Comparison of ENCODE assay signal across 8 cellular contexts in genomic region chr10:68096913-68097509, GRCh38. TPM values are rescaled to one million over a fixed set of nuclear protein-coding genes. Genes with fewer than 3 reads are reported as not detected.
DNase-seq lines count a peak whose midpoint lies in the region; ATAC-seq, FAIRE-seq and TF ChIP-seq lines count a peak whose summit lies in the region.

No MANE protein-coding gene starts in this region.

- no peak overlapping the region for H3K56ac ChIP-seq in H1 (replicated peaks; ENCODE audit: insufficient read length, low read depth, low read length)

- H2BK5ac ChIP-seq in H1 (ENCODE audit: low read depth, low read length): no peak overlapping the region
- no peak overlapping the region for H2BK5ac ChIP-seq in neuronal stem cell (ENCODE audit: low read length)

- H3K14ac ChIP-seq in H1 (ENCODE audit: insufficient read length) (no peak overlapping the region), neuronal stem cell (ENCODE audit: low read length) (no peak overlapping the region)

- H3K79me2 ChIP-seq in H1 (ENCODE audit: control insufficient read depth in 1 of 2, insufficient read depth in 2 of 2, low read length in 2 of 2): no peaks in the 10 kb centered on the region

- CTCF ChIA-PET in H1 (lab: Charles Lee; ENCODE audit: partially characterized antibody): interaction anchor here (1.2 to 3.5 kb wide), 4 partner anchors 26 to 116 kb away, joined by 5 to 12 read pairs (median 6); no protein-coding TSS in a partner anchor
- CTCF ChIA-PET in activated naive CD4-positive, alpha-beta T cell treated with anti-CD3 and anti-CD28 coated beads for 36 hours (lab: Charles Lee): no interaction called here

- H3K79me1 ChIP-seq in H1 (ENCODE audit: low read depth, low read length) (no peaks in the 10 kb centered on the region), neuronal stem cell (ENCODE audit: low read depth, low read length) (no peaks in the 10 kb centered on the region)

- no peak for TF ChIP-seq EP300 in H1 (IDR thresholded peaks at IDR 0.05; ENCODE audit: borderline replicate concordance in 1 of 2, low read depth in 2 of 2, low read length in 2 of 2)

- no peaks in the 10 kb centered on the region for H3K9me3 Mint-ChIP-seq in activated naive CD4-positive, alpha-beta T cell treated with anti-CD3 and anti-CD28 coated beads for 36 hours

- H3K9me3 ChIP-seq in H1 (ENCODE audit: insufficient read depth in 2 of 2, low read depth in 1 of 2, low read length in 1 of 2): no peaks in the 10 kb centered on the region
- H3K9me3 ChIP-seq in neuronal stem cell (replicated peaks in 1 of 2; ENCODE audit: control insufficient read depth in 2 of 2, insufficient read depth in 1 of 2, low read depth in 1 of 2, low read length in 2 of 2): no peaks in the 10 kb centered on the region

- H4K91ac ChIP-seq in H1 (replicated peaks; ENCODE audit: insufficient read length, low read length): no peak overlapping the region
- no peak overlapping the region for H4K91ac ChIP-seq in neuronal stem cell (ENCODE audit: low read depth, low read length, poor library complexity)

- no peak overlapping the region for H3K27ac Mint-ChIP-seq in activated naive CD4-positive, alpha-beta T cell treated with anti-CD3 and anti-CD28 coated beads for 36 hours

- no peak overlapping the region for H2AK5ac ChIP-seq in H1 (ENCODE audit: low read depth, low read length)
- H2AK5ac ChIP-seq in neuronal stem cell (ENCODE audit: low read depth, low read length): no peak overlapping the region

- no peaks in the 10 kb centered on the region for H3K27me3 ChIP-seq in H1 (replicated peaks in 1 of 4; ENCODE audit: control insufficient read depth in 3 of 4, extremely low read depth in 1 of 4, insufficient read depth in 3 of 4, low read length in 3 of 4)
- H3K27me3 ChIP-seq in neuronal stem cell (ENCODE audit: control insufficient read depth in 3 of 3, insufficient read depth in 3 of 3, low read depth in 1 of 3, low read length in 3 of 3): no peaks in the 10 kb centered on the region

- no peaks in the 10 kb centered on the region for H3K27me3 Mint-ChIP-seq in activated naive CD4-positive, alpha-beta T cell treated with anti-CD3 and anti-CD28 coated beads for 36 hours (ENCODE audit: low read depth)

- H4K5ac ChIP-seq in H1 (ENCODE audit: insufficient read length, low read depth, low read length): no peak overlapping the region

- H4K20me1 ChIP-seq in H1 (replicated peaks in 1 of 2; ENCODE audit: control insufficient read depth in 1 of 2, insufficient read depth in 2 of 2, low read length in 2 of 2): no peaks in the 10 kb centered on the region

- H3K27ac ChIP-seq in H1 (ENCODE audit: low read depth, low read length) (no peak overlapping the region), neuronal stem cell (replicated peaks; ENCODE audit: low read length) (no peak overlapping the region)

- H2BK120ac ChIP-seq in H1 (replicated peaks; ENCODE audit: low read depth, low read length): no peak overlapping the region
- no peak overlapping the region for H2BK120ac ChIP-seq in neuronal stem cell (ENCODE audit: low read depth, low read length)

- ATAC-seq in GM18868 (IDR thresholded peaks at IDR 0.05; ENCODE audit: unreplicated experiment): no peak
- ATAC-seq in GM21619 (IDR thresholded peaks at IDR 0.05; ENCODE audit: unreplicated experiment): no peak

- H3K23me2 ChIP-seq in H1 (ENCODE audit: low read depth, low read length): no peaks in the 10 kb centered on the region

- H3K36me3 ChIP-seq in H1 (ENCODE audit: control insufficient read depth in 2 of 4, insufficient read depth in 4 of 4, low read length in 3 of 4): no peaks in the 10 kb centered on the region
- no peaks in the 10 kb centered on the region for H3K36me3 ChIP-seq in neuronal stem cell (replicated peaks in 1 of 2; ENCODE audit: control insufficient read depth in 2 of 2, insufficient read depth in 2 of 2, low read length in 2 of 2)

- H3K4me2 ChIP-seq in H1 (ENCODE audit: insufficient read depth in 1 of 2, low read depth in 2 of 2, low read length in 2 of 2): peak overlapping the region in 1 of 2 experiments; percentile 30; a peak in 1 of 4 replicates
- no peak overlapping the region for H3K4me2 ChIP-seq in neuronal stem cell (ENCODE audit: insufficient read depth, low read length, poor library complexity, severe bottlenecking)

- H2AFZ ChIP-seq in H1 (ENCODE audit: low read length): no peak overlapping the region
- peak overlapping the region; percentile 24 for H2AFZ ChIP-seq in neuronal stem cell (ENCODE audit: low read length)

- H3K4me1 Mint-ChIP-seq in activated naive CD4-positive, alpha-beta T cell treated with anti-CD3 and anti-CD28 coated beads for 36 hours (ENCODE audit: low read depth): no peaks in the 10 kb centered on the region

- H3K4me3 Mint-ChIP-seq in activated naive CD4-positive, alpha-beta T cell treated with anti-CD3 and anti-CD28 coated beads for 36 hours: no peak overlapping the region

- peak; percentile 81 for FAIRE-seq in H1 (lab: Jason Lieb, UNC)

- intact Hi-C loops in activated naive CD4-positive, alpha-beta T cell treated with anti-CD3 and anti-CD28 coated beads for 36 hours (cut with micrococcal nuclease): no loop called here

- H2BK12ac ChIP-seq in H1 (ENCODE audit: low read depth, low read length): no peak overlapping the region
- H2BK12ac ChIP-seq in neuronal stem cell (ENCODE audit: low read length): no peak overlapping the region

- no peak overlapping the region for H3K4me3 ChIP-seq in H1 (ENCODE audit: extremely low read depth in 1 of 4, insufficient read depth in 2 of 4, low read depth in 3 of 4, low read length in 4 of 4)
- H3K4me3 ChIP-seq in neuronal stem cell (ENCODE audit: low read length in 2 of 2): no peak overlapping the region

- H3K9ac ChIP-seq in H1 (replicated peaks in 1 of 4; ENCODE audit: extremely low read depth in 1 of 4, low read depth in 3 of 4, low read length in 3 of 4) (no peak overlapping the region), neuronal stem cell (ENCODE audit: low read depth, low read length, poor library complexity) (no peak overlapping the region)

- no peak for TF ChIP-seq CTCF in H1 (IDR thresholded peaks at IDR 0.05; ENCODE audit: control extremely low read depth in 1 of 3, insufficient read depth in 1 of 3, low read depth in 1 of 3, low read length in 3 of 3)

- H4K8ac ChIP-seq in H1 (ENCODE audit: extremely low read depth, insufficient read depth, low read length): no peak overlapping the region
- H4K8ac ChIP-seq in neuronal stem cell (ENCODE audit: low read depth, low read length): no peak overlapping the region

- no peak overlapping the region for H2BK15ac ChIP-seq in H1 (ENCODE audit: low read length)
- H2BK15ac ChIP-seq in neuronal stem cell (ENCODE audit: low read length): no peak overlapping the region

- H3K18ac ChIP-seq in H1 (ENCODE audit: extremely low read depth, low read length) (no peak overlapping the region), neuronal stem cell (ENCODE audit: low read length) (no peak overlapping the region)

- H3K4ac ChIP-seq in H1 (replicated peaks; ENCODE audit: insufficient read length, low read depth, low read length) (no peak overlapping the region), neuronal stem cell (ENCODE audit: low read length) (no peak overlapping the region)

- H3K23ac ChIP-seq in H1 (ENCODE audit: insufficient read length) (no peak overlapping the region), neuronal stem cell (ENCODE audit: low read depth, low read length, poor library complexity) (no peak overlapping the region)

- POLR2A ChIA-PET in H1 (lab: Charles Lee; ENCODE audit: partially characterized antibody): interaction anchor here (1.5 kb wide), 1 partner anchor 235 kb away, joined by 4 read pairs; the partner anchor contains the start of genes HNRNPH3 and PBLD

- H3K4me1 ChIP-seq in H1 (replicated peaks in 1 of 4; ENCODE audit: control insufficient read depth in 3 of 4, insufficient read depth in 4 of 4, low read length in 3 of 4) (peaks cover 0 to 4% (median 2%) of the 10 kb centered on the region in 4 experiments; a peak in 2 of 7 replicates), neuronal stem cell (ENCODE audit: control insufficient read depth in 2 of 2, insufficient read depth in 1 of 2, low read depth in 1 of 2, low read length in 2 of 2) (peaks cover 0 to 2% of the 10 kb centered on the region in 2 donors)

- DNase-seq in EH (ENCODE audit: low read depth) (peak; percentile 94), NCI-H446 treated with DMSO at 0.1 percent for 48 hours (lab: John Stamatoyannopoulos, UW) (peak; percentile 50), H1 (ENCODE audit: low read depth in 1 of 2, low spot score in 2 of 2) (peak in 1 of 2 experiments; percentile 50), neuronal stem cell (ENCODE audit: low spot score) (no peak), NCI-H2029 (lab: John Stamatoyannopoulos, UW) (no peak)
- no peak for DNase-seq in activated naive CD4-positive, alpha-beta T cell treated with anti-CD3 and anti-CD28 coated beads for 36 hours

- no peak overlapping the region for H2BK20ac ChIP-seq in H1 (ENCODE audit: low read length)

- H3K36me3 Mint-ChIP-seq in activated naive CD4-positive, alpha-beta T cell treated with anti-CD3 and anti-CD28 coated beads for 36 hours (ENCODE audit: low read depth): no peaks in the 10 kb centered on the region

- TF ChIP-seq RAD21 in H1 (IDR thresholded peaks at IDR 0.05 in 1 of 2, conservative IDR thresholded peaks at IDR 0.05 in 1 of 2; ENCODE audit: low read depth in 2 of 2, low read length in 2 of 2): no peak

- WGBS in H1 (ENCODE audit: extremely low coverage in 1 of 2, insufficient coverage in 1 of 2, insufficient read length in 1 of 2, insufficient replicate concordance in 2 of 2, low coverage in 1 of 2, low lambda C conversion rate in 2 of 2, missing lambda C conversion rate in 1 of 2), 2 experiments: 40% methylated on average over 4 of the region's 4 CpGs; no CpG with 5 or more reads in 1 of the 2 experiments
- no CpG with 5 or more reads among the region's 4 CpGs for WGBS in neuronal stem cell (ENCODE audit: extremely low coverage in 2 of 2, insufficient read length in 2 of 2, insufficient replicate concordance in 1 of 2), 2 donors

- no peak for TF ChIP-seq POLR2A in H1 (IDR thresholded peaks at IDR 0.05; ENCODE audit: control extremely low read depth in 1 of 2, low read depth in 2 of 2, low read length in 2 of 2)

RNA-seq across cellular contexts. Expression of gene MYPN, which starts 12.3 kb away (rescaled TPM):
- not detected in 2 replicates for total RNA-seq in H1 (2021; fragmentation: NEBNext Ultra II Directional; extraction: Animal tissue kit (Norgen Biotek cat#: 25700))
- not detected in 2 replicates for polyA plus RNA-seq in H1 (2011; rRNA removed)
- not detected for polyA plus RNA-seq in H1 (2011; cell fraction: cytosol; rRNA removed)
- polyA plus RNA-seq in H1 (2011; cell fraction: nucleus; rRNA removed): not detected
- 0.04 TPM in 1 of 4 replicates, not detected in the others for polyA plus RNA-seq in H1 (2012, experiment 1 of 2)
- polyA plus RNA-seq in H1 (2012, experiment 2 of 2): not detected
- polyA plus RNA-seq in H1 (2013, experiment 1 of 2): 0.02 TPM
- polyA plus RNA-seq in H1 (2013, experiment 2 of 2): under 0.01 TPM
- polyA minus RNA-seq in H1 (2011; rRNA and poly(A)+ RNA removed): not detected in 2 replicates
- 0.81 TPM for polyA minus RNA-seq in H1 (2011; cell fraction: cytosol; rRNA and poly(A)+ RNA removed)
- not detected for polyA minus RNA-seq in H1 (2011; cell fraction: nucleus; rRNA and poly(A)+ RNA removed)
- polyA plus RNA-seq in neuronal stem cell (2013, experiment 1 of 2): 0.01 TPM
- 0.01 TPM for polyA plus RNA-seq in neuronal stem cell (2013, experiment 2 of 2)
- total RNA-seq in activated naive CD4-positive, alpha-beta T cell treated with anti-CD3 and anti-CD28 coated beads for 36 hours: not detected

RNA-seq across cellular contexts. Expression of gene HERC4, which starts 21.9 kb away (rescaled TPM):
- total RNA-seq in H1 (2021; fragmentation: NEBNext Ultra II Directional; extraction: Animal tissue kit (Norgen Biotek cat#: 25700)): 39.3 and 44.0 TPM in 2 replicates
- 5.7 and 7.5 TPM in 2 replicates for polyA plus RNA-seq in H1 (2011; rRNA removed)
- 12.9 TPM for polyA plus RNA-seq in H1 (2011; cell fraction: cytosol; rRNA removed)
- polyA plus RNA-seq in H1 (2011; cell fraction: nucleus; rRNA removed): 10.1 TPM
- polyA plus RNA-seq in H1 (2012, experiment 1 of 2): 11.5 to 27.3 TPM (median 15.4 TPM) in 4 replicates
- polyA plus RNA-seq in H1 (2012, experiment 2 of 2): 2.5 TPM
- polyA plus RNA-seq in H1 (2013, experiment 1 of 2): 13.7 TPM
- 13.0 TPM for polyA plus RNA-seq in H1 (2013, experiment 2 of 2)
- 19.8 and 21.7 TPM in 2 replicates for polyA minus RNA-seq in H1 (2011; rRNA and poly(A)+ RNA removed)
- polyA minus RNA-seq in H1 (2011; cell fraction: cytosol; rRNA and poly(A)+ RNA removed): 14.8 TPM
- 40.2 TPM for polyA minus RNA-seq in H1 (2011; cell fraction: nucleus; rRNA and poly(A)+ RNA removed)
- polyA plus RNA-seq in neuronal stem cell (2013, experiment 1 of 2): 17.4 TPM
- polyA plus RNA-seq in neuronal stem cell (2013, experiment 2 of 2): 18.2 TPM
- total RNA-seq in activated naive CD4-positive, alpha-beta T cell treated with anti-CD3 and anti-CD28 coated beads for 36 hours: 10 to 100 TPM; 42.2 to 45.0 TPM

Comparison
In these comparisons a context has a peak if more than half of its experiments do, and no peak if none do; other contexts are left out.
1. DNase-seq: peak in EH (single experiment) and NCI-H446 treated with DMSO at 0.1 percent for 48 hours (single experiment); none in neuronal stem cell (single experiment), activated naive CD4-positive, alpha-beta T cell treated with anti-CD3 and anti-CD28 coated beads for 36 hours (single experiment) and NCI-H2029 (single experiment).